8 cellular contexts compared by ENCODE assay signal in the genomic region with DNA sequence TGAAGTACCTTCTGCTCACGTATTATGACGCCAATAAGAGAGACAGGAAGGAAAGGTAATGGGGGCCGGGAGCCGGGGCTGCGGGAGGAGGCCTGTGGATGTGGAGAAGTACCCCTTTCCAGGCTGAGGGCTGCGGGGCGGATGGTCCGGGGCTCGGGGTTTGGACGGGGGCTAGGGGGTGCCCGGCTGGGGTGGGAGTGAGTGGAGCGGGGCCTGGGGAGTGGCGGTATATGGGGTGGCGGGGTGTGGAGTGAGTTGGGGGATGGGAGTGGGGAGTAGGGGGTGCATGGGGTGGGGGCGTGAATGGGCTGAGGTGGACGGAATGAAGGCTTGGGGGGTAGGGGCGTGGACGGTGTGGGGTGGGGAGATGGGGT. TPM values are rescaled to one million over a fixed set of nuclear protein-coding genes. Genes with fewer than 3 reads are reported as not detected.
A peak's percentile ranks its signal among the peaks of the same experiment; 100 is the strongest.
DNase-seq lines count a peak whose midpoint lies in the region; ATAC-seq and TF ChIP-seq lines count a peak whose summit lies in the region.
"Not testable (repeated sequence)": the region's sequence is repeated elsewhere in the genome, so short reads cannot be mapped to it uniquely, and the experiment has no call there.

No MANE protein-coding gene starts in this region.

- H3K9me2 ChIP-seq in Karpas-422 (replicated peaks; ENCODE audit: insufficient read depth, low read length), result not testable (repeated sequence)

- H3K27ac Mint-ChIP-seq in activated CD4-positive, alpha-beta memory T cell treated with anti-CD3 and anti-CD28 coated beads, Interleukin-2, amount 10 ng/mL, durations not matched to agents 7 days and 5 days, result peak overlapping the region; percentile 99

- POLR2A ChIA-PET in activated CD4-positive, alpha-beta memory T cell treated with anti-CD3 and anti-CD28 coated beads, Interleukin-2, amount 10 ng/mL, durations not matched to agents 7 days and 5 days (lab: Charles Lee), result interaction anchor here (2.3 to 2.9 kb wide), 5 partner anchors 18 to 298 kb away, joined by 7 to 23 read pairs (median 11); a partner anchor contains a TSS

- H3K9ac ChIP-seq in Karpas-422 (ENCODE audit: low read length), result peak overlapping the region; percentile 80

- H3K4me1 ChIP-seq in Karpas-422 (ENCODE audit: low read length); mesodermal cell (ENCODE audit: control insufficient read depth, insufficient read depth, low read length, poor library complexity, severe bottlenecking); uterus: not testable (repeated sequence)

- H3K4me3 Mint-ChIP-seq in activated CD4-positive, alpha-beta memory T cell treated with anti-CD3 and anti-CD28 coated beads, Interleukin-2, amount 10 ng/mL, durations not matched to agents 7 days and 5 days, result peak overlapping the region; percentile 97

- CTCF ChIA-PET in activated CD4-positive, alpha-beta memory T cell treated with anti-CD3 and anti-CD28 coated beads, Interleukin-2, amount 10 ng/mL, durations not matched to agents 7 days and 5 days (lab: Charles Lee), result interaction anchor here (1.2 to 4.0 kb wide), 4 partner anchors 151 to 297 kb away, joined by 5 to 42 read pairs (median 10); a partner anchor contains a TSS

- TF ChIP-seq CTCF in GM12865 (IDR thresholded peaks at IDR 0.05; ENCODE audit: insufficient read depth, low read depth, low read length, missing control alignments); cardiac fibroblast (IDR thresholded peaks at IDR 0.05; ENCODE audit: low read depth, low read length); uterus (IDR thresholded peaks at IDR 0.05): not testable (repeated sequence)

- H3K27ac ChIP-seq in Karpas-422 (ENCODE audit: low read length) (peak overlapping the region; percentile 77), mesodermal cell (ENCODE audit: low read depth, low read length, severe bottlenecking) (peak overlapping the region; percentile 49), uterus (peak overlapping the region; percentile 92 to 96)

- H3K4me3 ChIP-seq in GM12865 (ENCODE audit: low read depth, low read length) (peak overlapping the region; percentile 73), Karpas-422 (ENCODE audit: low read length) (peak overlapping the region; percentile 73), cardiac fibroblast (replicated peaks in 1 of 2; ENCODE audit: low read depth in 2 of 2, low read length in 2 of 2) (peak overlapping the region; percentile 55 to 67), mesodermal cell (ENCODE audit: extremely low read depth, insufficient read depth, low read length, poor library complexity, severe bottlenecking) (peak overlapping the region; percentile 54), uterus (peak overlapping the region; percentile 61 to 81)

- H3K27me3 Mint-ChIP-seq in activated CD4-positive, alpha-beta memory T cell treated with anti-CD3 and anti-CD28 coated beads, Interleukin-2, amount 10 ng/mL, durations not matched to agents 7 days and 5 days, result peaks cover 15% of the 10 kb centered on the region

- TF ChIP-seq POLR2A in uterus (IDR thresholded peaks at IDR 0.05), result not testable (repeated sequence)

- H3K79me2 ChIP-seq in Karpas-422 (ENCODE audit: low read length), result not testable (repeated sequence)

- not testable (repeated sequence) for H3K27me3 ChIP-seq in Karpas-422 (ENCODE audit: low read length); uterus

- peak; percentile 26 for ATAC-seq in Right ventricle myocardium superior (ENCODE audit: poor library complexity)
- ATAC-seq in sciatic nerve, result peak; percentile 63

- no CpG with 5 or more reads among the region's 18 CpGs for WGBS in mesodermal cell (ENCODE audit: insufficient coverage in 2 of 2), 2 experiments

- not testable (repeated sequence) for H3K36me3 ChIP-seq in Karpas-422 (ENCODE audit: insufficient read depth, low read length); mesodermal cell (ENCODE audit: control insufficient read depth, insufficient read depth, low read length); uterus

- not testable (repeated sequence) for H2AFZ ChIP-seq in Karpas-422 (ENCODE audit: low read length)

- intact Hi-C loops in Right ventricle myocardium superior (cut with DNase I); sciatic nerve (cut with DNase I); uterus (cut with DNase I; ENCODE audit: low total_unique reads): not testable (repeated sequence)

- H3K36me3 Mint-ChIP-seq in activated CD4-positive, alpha-beta memory T cell treated with anti-CD3 and anti-CD28 coated beads, Interleukin-2, amount 10 ng/mL, durations not matched to agents 7 days and 5 days (ENCODE audit: low read depth), result not testable (repeated sequence)

- H4K20me1 ChIP-seq in Karpas-422 (ENCODE audit: insufficient read depth, low read depth, low read length), result not testable (repeated sequence)

- H3K9me3 Mint-ChIP-seq in activated CD4-positive, alpha-beta memory T cell treated with anti-CD3 and anti-CD28 coated beads, Interleukin-2, amount 10 ng/mL, durations not matched to agents 7 days and 5 days, result not testable (repeated sequence)

- H3K4me1 Mint-ChIP-seq in activated CD4-positive, alpha-beta memory T cell treated with anti-CD3 and anti-CD28 coated beads, Interleukin-2, amount 10 ng/mL, durations not matched to agents 7 days and 5 days, result peaks cover 11% of the 10 kb centered on the region

- DNase-seq in GM12865 (ENCODE audit: low read depth); Karpas-422; activated CD4-positive, alpha-beta memory T cell treated with anti-CD3 and anti-CD28 coated beads, Interleukin-2, amount 10 ng/mL, durations not matched to agents 7 days and 5 days; cardiac fibroblast (ENCODE audit: low read depth in 2 of 2); Right ventricle myocardium superior; sciatic nerve (ENCODE audit: low spot score); uterus: not testable (repeated sequence)

- H3K4me2 ChIP-seq in Karpas-422 (ENCODE audit: low read depth, low read length, poor library complexity, severe bottlenecking), result peak overlapping the region; percentile 89

- not testable (repeated sequence) for H3K9me3 ChIP-seq in Karpas-422 (ENCODE audit: low read length); mesodermal cell (ENCODE audit: control insufficient read depth, low read length); uterus

RNA-seq across cellular contexts. Expression of a gene that starts 0.9 kb away (rescaled TPM):
- 57.3 and 84.2 TPM in 2 replicates for total RNA-seq in Karpas-422 (2014; rRNA removed; shearing (Covaris generic); ENCODE audit: low replicate concordance)
- total RNA-seq in activated CD4-positive, alpha-beta memory T cell treated with anti-CD3 and anti-CD28 coated beads, Interleukin-2, amount 10 ng/mL, durations not matched to agents 7 days and 5 days, result 10 to 100 TPM; 45.1 to 51.1 TPM
- 5.3 TPM for total RNA-seq in Right ventricle myocardium superior
- 8.9 TPM for polyA plus RNA-seq in mesodermal cell (2013, experiment 1 of 2)
- polyA plus RNA-seq in mesodermal cell (2013, experiment 2 of 2), result 12.9 TPM
- total RNA-seq in sciatic nerve, result 69.6 TPM
- 100 to 1,000 TPM in 1 of 4 donors, 10 to 100 TPM in 3; 24.3 to 144 (median 61.2) TPM for total RNA-seq in uterus

RNA-seq across cellular contexts. Expression of a gene that starts 19.2 kb away (rescaled TPM):
- total RNA-seq in Karpas-422 (2014; rRNA removed; shearing (Covaris generic); ENCODE audit: low replicate concordance), result 33.0 and 42.8 TPM in 2 replicates
- total RNA-seq in activated CD4-positive, alpha-beta memory T cell treated with anti-CD3 and anti-CD28 coated beads, Interleukin-2, amount 10 ng/mL, durations not matched to agents 7 days and 5 days, result 10 to 100 TPM; 21.0 to 22.0 TPM
- 31.8 TPM for total RNA-seq in Right ventricle myocardium superior
- polyA plus RNA-seq in mesodermal cell (2013, experiment 1 of 2), result 21.9 TPM
- polyA plus RNA-seq in mesodermal cell (2013, experiment 2 of 2), result 19.7 TPM
- 32.8 TPM for total RNA-seq in sciatic nerve
- 10 to 100 TPM in 3 of 4 donors, 1 to 10 TPM in 1; 10.0 to 35.5 (median 22.2) TPM for total RNA-seq in uterus
